In the genomic region with DNA sequence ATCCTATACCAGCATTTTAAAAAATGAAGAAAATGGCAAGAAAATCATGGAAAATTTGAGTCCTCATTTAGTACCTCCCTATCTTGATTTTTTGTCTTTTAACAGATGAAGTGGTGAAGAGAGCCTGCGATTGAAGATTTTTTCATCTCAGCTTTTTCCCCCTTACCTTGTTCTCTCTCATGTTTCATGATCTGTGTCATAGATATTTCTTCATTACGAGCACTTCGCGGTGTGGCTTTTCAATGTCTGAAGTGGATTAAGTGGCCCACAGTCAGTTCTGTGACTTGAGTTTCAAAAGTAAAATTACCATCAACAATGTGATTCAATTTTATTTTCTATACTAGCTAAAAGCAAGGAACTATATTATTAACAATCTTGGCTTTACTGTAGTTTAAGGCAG, we compare ENCODE assay signal across 19 cellular contexts.
"Had no signal": no experiment of that assay in that cellular context is flagged by ENCODE, and none has a peak within 500 bp of the region (broad histone marks: within the 10 kb centered on the region; RNA-seq: fewer than 3 reads in every experiment).

No MANE protein-coding gene starts in this region.

- H3K9me3 Mint-ChIP-seq: activated CD4-positive, alpha-beta memory T cell treated with anti-CD3 and anti-CD28 coated beads, Interleukin-2, amount 10 ng/mL, durations not matched to agents 7 days and 5 days; activated naive CD8-positive, alpha-beta T cell treated with anti-CD3 and anti-CD28 coated beads for 36 hours; activated T-helper 17 cell treated with anti-CD3 and anti-CD28 coated beads, Interleukin-2, amount 50 U/mL, for 72 hours; memory B cell; naive B cell; T-helper 2 cell treated with Interferon-gamma antibody and Interleukin-4, amounts not matched to agents 5 μg/mL and 100 μg/mL, for 36 hours had no signal

- H3K4me3 Mint-ChIP-seq: activated CD4-positive, alpha-beta memory T cell treated with anti-CD3 and anti-CD28 coated beads, Interleukin-2, amount 10 ng/mL, durations not matched to agents 7 days and 5 days; activated naive CD8-positive, alpha-beta T cell treated with anti-CD3 and anti-CD28 coated beads for 36 hours; activated T-helper 17 cell treated with anti-CD3 and anti-CD28 coated beads, Interleukin-2, amount 50 U/mL, for 72 hours; memory B cell; naive B cell; T-helper 2 cell treated with Interferon-gamma antibody and Interleukin-4, amounts not matched to agents 5 μg/mL and 100 μg/mL, for 36 hours had no signal

- H3K4me1 Mint-ChIP-seq: activated T-helper 17 cell treated with anti-CD3 and anti-CD28 coated beads, Interleukin-2, amount 50 U/mL, for 72 hours; naive B cell had no signal

- H3K36me3 Mint-ChIP-seq: naive B cell had no signal

- H3K27me3 Mint-ChIP-seq: activated CD4-positive, alpha-beta memory T cell treated with anti-CD3 and anti-CD28 coated beads, Interleukin-2, amount 10 ng/mL, durations not matched to agents 7 days and 5 days; activated naive CD8-positive, alpha-beta T cell treated with anti-CD3 and anti-CD28 coated beads for 36 hours; activated T-helper 17 cell treated with anti-CD3 and anti-CD28 coated beads, Interleukin-2, amount 50 U/mL, for 72 hours; memory B cell; naive B cell had no signal

- DNase-seq: activated CD4-positive, alpha-beta memory T cell treated with anti-CD3 and anti-CD28 coated beads, Interleukin-2, amount 10 ng/mL, durations not matched to agents 7 days and 5 days; activated CD4-positive, alpha-beta T cell treated with anti-CD3 and anti-CD28 coated beads for 48 hours; activated CD4-positive, CD25-positive, alpha-beta regulatory T cell; activated naive CD4-positive, alpha-beta T cell; activated naive CD8-positive, alpha-beta T cell treated with anti-CD3 and anti-CD28 coated beads for 36 hours; activated T-cell treated with anti-CD3 and anti-CD28 coated beads, Interleukin-2, amount 50 U/mL, for 1 hour; amniotic stem cell; dorsolateral prefrontal cortex; erythroblast; heart left ventricle; mucosa of descending colon; naive B cell; stimulated activated CD4-positive, alpha-beta T cell treated with anti-CD3 and anti-CD28 coated beads, Interleukin-1b, Interleukin-23, amount 100 ng/mL, for 48 hours; stimulated activated CD8-positive, alpha-beta memory T cell treated with anti-CD3 and anti-CD28 coated beads, Interleukin-4, amount 100 ng/mL, for 48 hours; stimulated activated naive CD4-positive, alpha-beta T cell treated with Interleukin-2 at 50 U/mL for 16 hours; tibial artery had no signal

- ATAC-seq: activated T-helper 17 cell treated with anti-CD3 and anti-CD28 coated beads, Interleukin-2, amount 50 U/mL, for 72 hours; heart left ventricle; mucosa of descending colon had no signal

- H3K27ac Mint-ChIP-seq: activated CD4-positive, alpha-beta memory T cell treated with anti-CD3 and anti-CD28 coated beads, Interleukin-2, amount 10 ng/mL, durations not matched to agents 7 days and 5 days; activated naive CD8-positive, alpha-beta T cell treated with anti-CD3 and anti-CD28 coated beads for 36 hours; activated T-helper 17 cell treated with anti-CD3 and anti-CD28 coated beads, Interleukin-2, amount 50 U/mL, for 72 hours; memory B cell; naive B cell; T-helper 2 cell treated with Interferon-gamma antibody and Interleukin-4, amounts not matched to agents 5 μg/mL and 100 μg/mL, for 36 hours had no signal
